In the genomic region with DNA sequence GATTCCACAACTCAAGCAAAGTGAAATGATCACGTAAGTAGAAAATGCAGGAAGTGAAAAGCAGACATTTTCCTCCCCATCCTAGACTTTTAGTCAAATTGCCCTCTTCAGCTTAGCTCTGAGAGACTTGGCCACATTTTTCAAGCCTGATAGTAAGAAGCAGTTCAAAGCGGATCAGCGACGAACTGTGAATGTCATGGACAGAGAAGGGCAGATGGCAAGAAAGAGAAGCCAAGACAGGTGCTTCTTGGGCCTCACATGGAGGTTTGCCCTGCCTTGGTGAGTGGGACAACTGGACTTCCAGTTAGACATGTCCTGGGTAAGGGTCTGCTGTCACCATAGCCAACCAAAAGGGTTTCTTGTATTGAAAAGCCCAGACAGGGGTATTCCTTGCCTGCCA, we compare ENCODE assay signal across 20 cellular contexts.
DNase-seq lines count a peak whose midpoint lies in the region; FAIRE-seq lines count a peak whose summit lies in the region.
"Had no signal": no experiment of that assay in that cellular context is flagged by ENCODE, and none has a peak within 500 bp of the region (broad histone marks: within the 10 kb centered on the region; RNA-seq: fewer than 3 reads in every experiment).

No MANE protein-coding gene starts in this region.

- FAIRE-seq in GM19239 (lab: Jason Lieb, UNC), result no peak
- FAIRE-seq: A549, G401.6, GM12891 had no signal

- DNase-seq in G401 (ENCODE audit: low spot score) (peak; percentile 66), cerebellar cortex (ENCODE audit: low spot score) (peak; percentile 66), islet precursor cell (peak; percentile 15), amniotic stem cell (lab: John Stamatoyannopoulos, UW) (no peak), GM19239 (ENCODE audit: insufficient read length, low spot score) (no peak)
- DNase-seq: AML-193; Caco-2; Calu3; CD4-positive, alpha-beta T cell; CD8-positive, alpha-beta T cell; DMS 273 treated with DMSO at 0.1 percent for 48 hours; DMS153; DMS53; DMS79; DND-41; EL; GF-D8 had no signal

- in situ Hi-C loops in G401 (cut with HindIII; ENCODE audit: low sequenced_read_pairs), result no loop called here

Comparison
In these comparisons a context has a peak if more than half of its experiments do, and no peak if none do; other contexts are left out.
1. DNase-seq: peak in G401 (single experiment), cerebellar cortex (single experiment) and islet precursor cell (single experiment); none in amniotic stem cell (single experiment) and GM19239 (single experiment).